Comparison of ENCODE assay signal across 39 cellular contexts in the genomic region with DNA sequence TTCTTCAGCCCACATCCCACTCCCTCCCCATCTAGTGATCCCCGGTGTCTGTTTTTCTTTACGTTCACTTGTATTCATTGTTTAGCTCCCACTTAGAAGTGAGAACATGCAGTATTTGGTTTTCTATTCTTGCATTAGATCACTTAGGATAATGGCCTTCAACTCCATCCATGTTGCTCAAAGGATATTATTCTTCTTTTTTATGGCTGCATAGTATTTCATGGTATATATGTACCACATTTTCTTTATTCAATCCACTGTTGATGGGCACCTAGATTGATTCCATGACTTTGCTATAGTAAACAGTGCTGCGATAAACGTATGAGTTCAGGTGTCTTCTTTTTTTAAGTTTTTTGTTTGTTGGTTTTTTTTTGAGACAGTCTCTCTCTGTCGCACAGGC. TPM values are rescaled to one million over a fixed set of nuclear protein-coding genes. Genes with fewer than 3 reads are reported as not detected.
"Had no signal": no experiment of that assay in that cellular context is flagged by ENCODE, and none has a peak within 500 bp of the region (broad histone marks: within the 10 kb centered on the region; RNA-seq: fewer than 3 reads in every experiment).

No MANE protein-coding gene starts in this region.

- H3K9me3 Mint-ChIP-seq: central memory CD8-positive, alpha-beta T cell had no signal

- H3K27me3 Mint-ChIP-seq: activated naive CD4-positive, alpha-beta T cell treated with anti-CD3 and anti-CD28 coated beads, Interleukin-2, amount 10 ng/mL, durations not matched to agents 7 days and 5 days; activated naive CD4-positive, alpha-beta T cell treated with anti-CD3 and anti-CD28 coated beads, Interleukin-2, amount 50 U/mL, for 24 hours; activated naive CD8-positive, alpha-beta T cell; activated naive CD8-positive, alpha-beta T cell treated with anti-CD3 and anti-CD28 coated beads for 36 hours; activated naive CD8-positive, alpha-beta T cell treated with anti-CD3 and anti-CD28 coated beads, Interleukin-2, amount 10 ng/mL, durations not matched to agents 7 days and 5 days; activated naive CD8-positive, alpha-beta T cell treated with anti-CD3 and anti-CD28 coated beads, Interleukin-2, amount 50 U/mL, for 24 hours; activated T-cell treated with anti-CD3 and anti-CD28 coated beads, Interleukin-2, amount 50 U/mL, for 24 hours; activated T-helper 17 cell treated with anti-CD3 and anti-CD28 coated beads, Interleukin-2, amount 50 U/mL, for 72 hours; central memory CD8-positive, alpha-beta T cell had no signal

- H3K4me3 ChIP-seq: adrenal gland, ascending aorta, body of pancreas, cardiac muscle cell had no signal

- H3K27ac Mint-ChIP-seq: activated naive CD4-positive, alpha-beta T cell treated with anti-CD3 and anti-CD28 coated beads for 36 hours; activated naive CD4-positive, alpha-beta T cell treated with anti-CD3 and anti-CD28 coated beads, Interleukin-2, amount 10 ng/mL, durations not matched to agents 7 days and 5 days; activated naive CD4-positive, alpha-beta T cell treated with anti-CD3 and anti-CD28 coated beads, Interleukin-2, amount 50 U/mL, for 24 hours; activated naive CD4-positive, alpha-beta T cell treated with anti-CD3 and anti-CD28 coated beads, Interleukin-2, amount 50 U/mL, for 72 hours; activated naive CD8-positive, alpha-beta T cell; activated naive CD8-positive, alpha-beta T cell treated with anti-CD3 and anti-CD28 coated beads for 36 hours; activated naive CD8-positive, alpha-beta T cell treated with anti-CD3 and anti-CD28 coated beads, Interleukin-2, amount 10 ng/mL, durations not matched to agents 7 days and 5 days; activated naive CD8-positive, alpha-beta T cell treated with anti-CD3 and anti-CD28 coated beads, Interleukin-2, amount 50 U/mL, for 24 hours; activated T-cell treated with anti-CD3 and anti-CD28 coated beads, Interleukin-2, amount 50 U/mL, for 24 hours; activated T-cell treated with anti-CD3 and anti-CD28 coated beads, Interleukin-2, amount 50 U/mL, for 72 hours; activated T-helper 1 cell treated with anti-CD3 and anti-CD28 coated beads, Interleukin-12 subunit alpha, Interleukin-12 subunit beta, Interleukin-2, Interleukin-4 antibody, amounts not matched to agents 30 ng/mL and 10 ng/mL and 1 ng/mL, durations not matched to agents 14 hours and 24 hours and 36 hours; activated T-helper 17 cell treated with anti-CD3 and anti-CD28 coated beads, Interleukin-2, amount 50 U/mL, for 72 hours; activated T-helper 2 cell treated with anti-CD3 and anti-CD28 coated beads, Interferon-gamma antibody, Interleukin-2, Interleukin-4, amounts not matched to agents 10 μg/mL and 5 μg/mL and 100 μg/mL, durations not matched to agents 14 hours and 24 hours and 36 hours; brain had no signal

- FAIRE-seq: astrocyte, bronchial epithelial cell, colon had no signal

- H3K4me3 Mint-ChIP-seq: activated naive CD4-positive, alpha-beta T cell treated with anti-CD3 and anti-CD28 coated beads for 36 hours; activated naive CD4-positive, alpha-beta T cell treated with anti-CD3 and anti-CD28 coated beads, Interleukin-2, amount 10 ng/mL, durations not matched to agents 7 days and 5 days; activated naive CD4-positive, alpha-beta T cell treated with anti-CD3 and anti-CD28 coated beads, Interleukin-2, amount 50 U/mL, for 24 hours; activated naive CD8-positive, alpha-beta T cell; activated naive CD8-positive, alpha-beta T cell treated with anti-CD3 and anti-CD28 coated beads for 36 hours; activated naive CD8-positive, alpha-beta T cell treated with anti-CD3 and anti-CD28 coated beads, Interleukin-2, amount 10 ng/mL, durations not matched to agents 7 days and 5 days; activated naive CD8-positive, alpha-beta T cell treated with anti-CD3 and anti-CD28 coated beads, Interleukin-2, amount 50 U/mL, for 24 hours; activated T-cell treated with anti-CD3 and anti-CD28 coated beads, Interleukin-2, amount 50 U/mL, for 24 hours; activated T-cell treated with anti-CD3 and anti-CD28 coated beads, Interleukin-2, amount 50 U/mL, for 4 hours; activated T-cell treated with anti-CD3 and anti-CD28 coated beads, Interleukin-2, amount 50 U/mL, for 72 hours; activated T-helper 1 cell treated with anti-CD3 and anti-CD28 coated beads, Interleukin-12 subunit alpha, Interleukin-12 subunit beta, Interleukin-2, Interleukin-4 antibody, amounts not matched to agents 30 ng/mL and 10 ng/mL and 1 ng/mL, durations not matched to agents 14 hours and 24 hours and 36 hours; activated T-helper 17 cell treated with anti-CD3 and anti-CD28 coated beads, Interleukin-2, amount 50 U/mL, for 72 hours; brain; central memory CD8-positive, alpha-beta T cell had no signal

- H3K4me1 Mint-ChIP-seq: activated naive CD4-positive, alpha-beta T cell treated with anti-CD3 and anti-CD28 coated beads, Interleukin-2, amount 10 ng/mL, durations not matched to agents 7 days and 5 days; activated naive CD4-positive, alpha-beta T cell treated with anti-CD3 and anti-CD28 coated beads, Interleukin-2, amount 50 U/mL, for 24 hours; activated naive CD8-positive, alpha-beta T cell treated with anti-CD3 and anti-CD28 coated beads for 36 hours; activated naive CD8-positive, alpha-beta T cell treated with anti-CD3 and anti-CD28 coated beads, Interleukin-2, amount 10 ng/mL, durations not matched to agents 7 days and 5 days; activated naive CD8-positive, alpha-beta T cell treated with anti-CD3 and anti-CD28 coated beads, Interleukin-2, amount 50 U/mL, for 24 hours; activated T-helper 17 cell treated with anti-CD3 and anti-CD28 coated beads, Interleukin-2, amount 50 U/mL, for 72 hours; brain; central memory CD8-positive, alpha-beta T cell had no signal

- ATAC-seq: activated naive CD4-positive, alpha-beta T cell treated with anti-CD3 and anti-CD28 coated beads, Interleukin-2, amount 50 U/mL, for 72 hours; activated naive CD8-positive, alpha-beta T cell treated with anti-CD3 and anti-CD28 coated beads, Interleukin-2, amount 50 U/mL, for 24 hours; activated T-cell treated with anti-CD3 and anti-CD28 coated beads, Interleukin-2, amount 50 U/mL, for 4 hours; activated T-cell treated with anti-CD3 and anti-CD28 coated beads, Interleukin-2, amount 50 U/mL, for 72 hours; activated T-helper 17 cell treated with anti-CD3 and anti-CD28 coated beads, Interleukin-2, amount 50 U/mL, for 72 hours; body of pancreas had no signal

- H3K4me1 ChIP-seq: adrenal gland, ascending aorta, body of pancreas had no signal

- H3K9me3 ChIP-seq: adrenal gland, body of pancreas had no signal

- H3K36me3 ChIP-seq: adrenal gland, cardiac muscle cell had no signal

- H3K27me3 ChIP-seq: adrenal gland, ascending aorta, body of pancreas, brain microvascular endothelial cell, cardiac muscle cell had no signal

- DNase-seq: activated effector memory CD4-positive, alpha-beta T cell treated with anti-CD3 and anti-CD28 coated beads, Interleukin-2, amount 50 U/mL, for 16 hours; activated effector memory CD4-positive, alpha-beta T cell treated with Interleukin-2 at 50 U/mL for 16 hours; activated gamma-delta T cell; activated gamma-delta T cell treated with Interleukin-2 at 50 U/mL for 16 hours; activated naive CD4-positive, alpha-beta T cell; activated naive CD4-positive, alpha-beta T cell treated with anti-CD3 and anti-CD28 coated beads for 36 hours; activated naive CD4-positive, alpha-beta T cell treated with anti-CD3 and anti-CD28 coated beads, Interleukin-2, amount 10 ng/mL, durations not matched to agents 7 days and 5 days; activated naive CD4-positive, alpha-beta T cell treated with anti-CD3 and anti-CD28 coated beads, Interleukin-2, amount 50 U/mL, for 16 hours; activated naive CD4-positive, alpha-beta T cell treated with Interleukin-2 at 50 U/mL for 16 hours; activated naive CD8-positive, alpha-beta T cell treated with anti-CD3 and anti-CD28 coated beads for 36 hours; activated naive CD8-positive, alpha-beta T cell treated with anti-CD3 and anti-CD28 coated beads, Interleukin-2, amount 10 ng/mL, durations not matched to agents 7 days and 5 days; activated naive CD8-positive, alpha-beta T cell treated with anti-CD3 and anti-CD28 coated beads, Interleukin-2, amount 50 U/mL, for 24 hours; activated T-cell treated with anti-CD3 and anti-CD28 coated beads, Interleukin-2, amount 50 U/mL, for 1 hour; activated T-cell treated with anti-CD3 and anti-CD28 coated beads, Interleukin-2, amount 50 U/mL, for 24 hours; activated T-cell treated with anti-CD3 and anti-CD28 coated beads, Interleukin-2, amount 50 U/mL, for 4 hours; activated T-cell treated with anti-CD3 and anti-CD28 coated beads, Interleukin-2, amount 50 U/mL, for 48 hours; activated T-cell treated with anti-CD3 and anti-CD28 coated beads, Interleukin-2, amount 50 U/mL, for 72 hours; adrenal gland; amygdala; anterior cingulate cortex; aorta; body of pancreas; brain microvascular endothelial cell; caudate nucleus; central memory CD4-positive, alpha-beta T cell; cerebellar nuclear complex had no signal

- H3K27ac ChIP-seq: adrenal gland, ascending aorta, body of pancreas, brain microvascular endothelial cell, cardiac muscle cell had no signal

RNA-seq across cellular contexts. Expression of gene CENPH, which starts 51.6 kb away (rescaled TPM):
- total RNA-seq: ascending aorta had no signal
